Comparison of ENCODE assay signal across 12 cellular contexts in the genomic region with DNA sequence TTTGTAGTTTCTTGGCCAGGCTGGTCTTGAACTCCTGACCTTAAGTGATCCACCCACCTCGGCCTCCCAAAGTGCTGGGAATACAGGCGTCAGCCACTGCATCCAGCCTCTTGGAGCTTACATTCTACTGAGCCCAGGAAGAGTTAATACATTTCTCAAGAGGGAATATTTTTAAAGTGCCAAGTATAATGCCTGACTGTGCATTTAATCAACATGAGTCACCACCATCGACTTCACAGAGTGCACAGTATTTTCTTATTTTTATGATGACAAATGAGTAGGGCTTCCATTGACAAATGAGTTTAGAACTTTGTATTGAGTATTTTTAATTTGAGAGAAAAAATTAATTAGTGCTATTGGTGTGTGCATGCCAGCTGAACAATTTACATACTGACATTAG.
A peak's percentile ranks its signal among the peaks of the same experiment; 100 is the strongest.
DNase-seq lines count a peak whose midpoint lies in the region; ATAC-seq and TF ChIP-seq lines count a peak whose summit lies in the region.
"Had no signal": no experiment of that assay in that cellular context is flagged by ENCODE, and none has a peak within 500 bp of the region (broad histone marks: within the 10 kb centered on the region; RNA-seq: fewer than 3 reads in every experiment).

No MANE protein-coding gene starts in this region.

- H4K20me1 ChIP-seq in hepatocyte (ENCODE audit: insufficient read depth, poor library complexity, severe bottlenecking): no peaks in the 10 kb centered on the region

- intact Hi-C loops in psoas muscle (cut with DNase I): no loop called here

- TF ChIP-seq CTCF in fibroblast of pulmonary artery (IDR thresholded peaks at IDR 0.05; ENCODE audit: low read length, missing control alignments) (no peak), psoas muscle (IDR thresholded peaks at IDR 0.05) (no peak), hepatocyte (IDR thresholded peaks at IDR 0.05; ENCODE audit: poor library complexity) (no peak)

- H2AFZ ChIP-seq in hepatocyte: no peak overlapping the region

- H3K79me2 ChIP-seq in hepatocyte: no peaks in the 10 kb centered on the region

- DNase-seq in EH (ENCODE audit: low read depth): peak; percentile 92
- DNase-seq in RPMI7951 (ENCODE audit: low read depth): peak; percentile 74
- peak; percentile 85 for DNase-seq in fibroblast of pulmonary artery (ENCODE audit: low read depth)
- DNase-seq in psoas muscle: no peak
- no peak for DNase-seq in DMS153 treated with DMSO at 0.1 percent for 48 hours (lab: John Stamatoyannopoulos, UW; ENCODE audit: unreplicated experiment)
- no peak for DNase-seq in activated naive CD8-positive, alpha-beta T cell treated with anti-CD3 and anti-CD28 coated beads for 36 hours
- no peak for DNase-seq in hepatocyte (ENCODE audit: low spot score)
- DNase-seq: NCI-H1092 treated with DMSO at 0.1 percent for 48 hours had no signal

- ATAC-seq in psoas muscle (peak; percentile 42 to 54 (median 52)), HG03442 (IDR thresholded peaks at IDR 0.05; ENCODE audit: unreplicated experiment) (no peak)
- ATAC-seq: sciatic nerve had no signal

- H3K4me3 ChIP-seq in fibroblast of pulmonary artery (replicated peaks; ENCODE audit: low read depth, low read length) (no peak overlapping the region), psoas muscle (no peak overlapping the region), hepatocyte (no peak overlapping the region)

- no peaks in the 10 kb centered on the region for H3K9me2 ChIP-seq in hepatocyte (replicated peaks; ENCODE audit: insufficient read depth)

- no peaks in the 10 kb centered on the region for H3K4me1 Mint-ChIP-seq in activated naive CD8-positive, alpha-beta T cell treated with anti-CD3 and anti-CD28 coated beads for 36 hours

- H3K36me3 ChIP-seq in psoas muscle (ENCODE audit: insufficient read depth in 1 of 2, low read depth in 1 of 2): no peaks in the 10 kb centered on the region
- no peaks in the 10 kb centered on the region for H3K36me3 ChIP-seq in hepatocyte (replicated peaks; ENCODE audit: insufficient read depth, low read depth)

- peaks cover 3% of the 10 kb centered on the region for H3K27me3 Mint-ChIP-seq in activated naive CD8-positive, alpha-beta T cell treated with anti-CD3 and anti-CD28 coated beads for 36 hours

- H3K4me1 ChIP-seq in psoas muscle (no peaks in the 10 kb centered on the region), hepatocyte (ENCODE audit: insufficient read depth) (no peaks in the 10 kb centered on the region)

- H3K27ac ChIP-seq in psoas muscle: no peak overlapping the region
- no peak overlapping the region for H3K27ac ChIP-seq in hepatocyte
- H3K27ac ChIP-seq: VCaP had no signal

- H3K9me3 ChIP-seq in psoas muscle (no peaks in the 10 kb centered on the region), hepatocyte (ENCODE audit: low read depth) (no peaks in the 10 kb centered on the region)

- H3K27ac Mint-ChIP-seq in activated naive CD8-positive, alpha-beta T cell treated with anti-CD3 and anti-CD28 coated beads for 36 hours: no peak overlapping the region
- H3K27ac Mint-ChIP-seq: activated T-helper 1 cell treated with anti-CD3 and anti-CD28 coated beads, Interleukin-12 subunit alpha, Interleukin-12 subunit beta, Interleukin-2, Interleukin-4 antibody, amounts not matched to agents 30 ng/mL and 10 ng/mL and 1 ng/mL, durations not matched to agents 14 hours and 24 hours and 36 hours had no signal

- H3K4me3 Mint-ChIP-seq in activated naive CD8-positive, alpha-beta T cell treated with anti-CD3 and anti-CD28 coated beads for 36 hours: no peak overlapping the region
- H3K4me3 Mint-ChIP-seq: activated T-helper 1 cell treated with anti-CD3 and anti-CD28 coated beads, Interleukin-12 subunit alpha, Interleukin-12 subunit beta, Interleukin-2, Interleukin-4 antibody, amounts not matched to agents 30 ng/mL and 10 ng/mL and 1 ng/mL, durations not matched to agents 14 hours and 24 hours and 36 hours had no signal

- H3K4me2 ChIP-seq in hepatocyte: no peak overlapping the region

- H3K9me3 Mint-ChIP-seq in activated naive CD8-positive, alpha-beta T cell treated with anti-CD3 and anti-CD28 coated beads for 36 hours: no peaks in the 10 kb centered on the region
- H3K9me3 Mint-ChIP-seq: activated T-helper 1 cell treated with anti-CD3 and anti-CD28 coated beads, Interleukin-12 subunit alpha, Interleukin-12 subunit beta, Interleukin-2, Interleukin-4 antibody, amounts not matched to agents 30 ng/mL and 10 ng/mL and 1 ng/mL, durations not matched to agents 14 hours and 24 hours and 36 hours had no signal

- WGBS in psoas muscle, 3 donors: 49 to 54% (median 50%) methylated on average over 3 of the region's 3 CpGs
- 78% methylated on average over 3 of the region's 3 CpGs for WGBS in hepatocyte (ENCODE audit: low lambda C conversion rate, missing lambda C conversion rate)

- no peaks in the 10 kb centered on the region for H3K27me3 ChIP-seq in psoas muscle (ENCODE audit: insufficient read depth in 3 of 3, low read length in 2 of 3)
- H3K27me3 ChIP-seq in hepatocyte: no peaks in the 10 kb centered on the region

- no peaks in the 10 kb centered on the region for H3K36me3 Mint-ChIP-seq in activated naive CD8-positive, alpha-beta T cell treated with anti-CD3 and anti-CD28 coated beads for 36 hours

Comparison
In these comparisons a context has a peak if more than half of its experiments do, and no peak if none do; other contexts are left out.
1. DNase-seq: peak in EH (single experiment), RPMI7951 (single experiment) and fibroblast of pulmonary artery (single experiment); none in psoas muscle (0 of 2), DMS153 treated with DMSO at 0.1 percent for 48 hours (single experiment), activated naive CD8-positive, alpha-beta T cell treated with anti-CD3 and anti-CD28 coated beads for 36 hours (single experiment) and hepatocyte (single experiment).